Comparison of ENCODE assay signal across 28 cellular contexts in the genomic region with DNA sequence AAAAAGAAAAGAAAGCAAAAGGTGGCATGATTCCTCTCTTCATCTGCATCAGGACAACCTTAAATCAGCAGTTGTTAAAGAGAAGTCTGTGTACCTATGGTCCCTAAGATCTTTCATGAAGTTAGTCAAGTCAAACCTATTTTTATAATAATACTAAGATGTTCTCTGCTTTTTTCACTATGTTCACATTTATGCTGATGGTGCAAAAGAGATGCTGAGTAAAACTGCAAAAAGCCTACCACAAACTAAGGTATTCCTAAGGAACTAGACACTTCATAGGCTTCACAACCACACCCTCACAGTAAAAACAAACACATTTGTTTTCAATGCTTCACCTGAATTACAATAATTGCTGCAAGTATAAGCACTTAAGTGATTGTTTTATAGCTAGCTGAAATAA. TPM values are rescaled to one million over a fixed set of nuclear protein-coding genes. Genes with fewer than 3 reads are reported as not detected.
"Had no signal": no experiment of that assay in that cellular context is flagged by ENCODE, and none has a peak within 500 bp of the region (broad histone marks: within the 10 kb centered on the region; RNA-seq: fewer than 3 reads in every experiment).

No MANE protein-coding gene starts in this region.

- H3K4me3 ChIP-seq: esophagus squamous epithelium, gastrocnemius medialis, heart right ventricle, left lung, lower lobe of right lung, mucosa of descending colon had no signal

- DNase-seq: cortex of kidney; effector CD8-positive, alpha-beta T cell; effector memory CD8-positive, alpha-beta T cell; endodermal cell; erythroblast; esophagus squamous epithelium; foreskin fibroblast; foreskin melanocyte; gastrocnemius medialis; glutamatergic neuron; head of caudate nucleus; heart right ventricle; hippocampal formation; left cardiac atrium; left lung; left ventricle myocardium superior; lower lobe of right lung; mesenchymal stem cell; mucosa of descending colon; naive B cell; naive thymus-derived CD8-positive, alpha-beta T cell had no signal

- H3K4me3 Mint-ChIP-seq: dendritic cell treated with granulocyte-macrophage colony-stimulating factor and Interleukin-4, amounts not matched to agents 40 ng/mL and 50 ng/mL, for 4 days; effector memory CD8-positive, alpha-beta T cell; endodermal cell; mesothelial cell of epicardium; naive B cell; naive thymus-derived CD8-positive, alpha-beta T cell had no signal

- H3K4me1 ChIP-seq: esophagus squamous epithelium, gastrocnemius medialis, heart right ventricle, left lung, lower lobe of right lung had no signal

- H3K36me3 Mint-ChIP-seq: naive B cell; naive thymus-derived CD8-positive, alpha-beta T cell had no signal

- H3K27me3 Mint-ChIP-seq: dendritic cell treated with granulocyte-macrophage colony-stimulating factor and Interleukin-4, amounts not matched to agents 40 ng/mL and 50 ng/mL, for 4 days; naive B cell had no signal

- ATAC-seq: effector memory CD8-positive, alpha-beta T cell; esophagus mucosa; gastrocnemius medialis; heart right ventricle; left cardiac atrium; left lung; left ventricle myocardium superior; lower lobe of right lung; mucosa of descending colon; naive thymus-derived CD8-positive, alpha-beta T cell had no signal

- H3K9me3 ChIP-seq: esophagus squamous epithelium, gastrocnemius medialis, lower lobe of right lung had no signal

- H3K27ac Mint-ChIP-seq: dendritic cell treated with granulocyte-macrophage colony-stimulating factor and Interleukin-4, amounts not matched to agents 40 ng/mL and 50 ng/mL, for 4 days; effector memory CD8-positive, alpha-beta T cell; endodermal cell; mesothelial cell of epicardium; naive thymus-derived CD8-positive, alpha-beta T cell had no signal

- H3K9me3 Mint-ChIP-seq: dendritic cell treated with granulocyte-macrophage colony-stimulating factor and Interleukin-4, amounts not matched to agents 40 ng/mL and 50 ng/mL, for 4 days; endodermal cell had no signal

- H3K4me1 Mint-ChIP-seq: endodermal cell, mesothelial cell of epicardium had no signal

- H3K27me3 ChIP-seq: esophagus squamous epithelium, gastrocnemius medialis, heart right ventricle, left lung had no signal

- FAIRE-seq: endometrium, keratinocyte had no signal

- H3K36me3 ChIP-seq: gastrocnemius medialis, left lung, lower lobe of right lung had no signal

- H3K27ac ChIP-seq: epithelial cell of prostate, esophagus squamous epithelium, gastrocnemius medialis, heart right ventricle, left lung, lower lobe of right lung had no signal

RNA-seq across cellular contexts. Expression of gene SLC16A9, which starts 43.3 kb away (rescaled TPM):
- total RNA-seq: lung microvascular endothelial cell; naive thymus-derived CD8-positive, alpha-beta T cell had no signal
- polyA plus RNA-seq: naive thymus-derived CD8-positive, alpha-beta T cell had no signal
